Comparison of ENCODE assay signal across 14 cellular contexts in genomic region chr22:46569848-46570695, GRCh38.
"Had no signal": no experiment of that assay in that cellular context is flagged by ENCODE, and none has a peak within 500 bp of the region (broad histone marks: within the 10 kb centered on the region; RNA-seq: fewer than 3 reads in every experiment).

No MANE protein-coding gene starts in this region.

- H3K27ac Mint-ChIP-seq: activated B cell treated with CpG ODN at 0.5 μM for 24 hours; activated CD4-positive, alpha-beta T cell treated with anti-CD3 and anti-CD28 coated beads, Interleukin-2, amount 10 ng/mL, durations not matched to agents 24 days and 14 days; activated naive CD8-positive, alpha-beta T cell treated with anti-CD3 and anti-CD28 coated beads for 36 hours; effector memory CD8-positive, alpha-beta T cell; nephron progenitor cell had no signal

- H3K4me3 Mint-ChIP-seq: activated B cell treated with CpG ODN at 0.5 μM for 24 hours; activated CD4-positive, alpha-beta T cell treated with anti-CD3 and anti-CD28 coated beads, Interleukin-2, amount 10 ng/mL, durations not matched to agents 24 days and 14 days; activated naive CD8-positive, alpha-beta T cell treated with anti-CD3 and anti-CD28 coated beads for 36 hours; effector memory CD8-positive, alpha-beta T cell; nephron progenitor cell had no signal

- H3K4me1 ChIP-seq: psoas muscle had no signal

- H3K9me3 ChIP-seq: thyroid gland had no signal

- H3K36me3 ChIP-seq: cardiac muscle cell, thyroid gland had no signal

- ATAC-seq: effector memory CD8-positive, alpha-beta T cell; left cardiac atrium; psoas muscle had no signal

- H3K27me3 ChIP-seq: cardiac muscle cell, thyroid gland had no signal

- H3K27me3 Mint-ChIP-seq: activated B cell treated with CpG ODN at 0.5 μM for 24 hours; activated CD4-positive, alpha-beta T cell treated with anti-CD3 and anti-CD28 coated beads, Interleukin-2, amount 10 ng/mL, durations not matched to agents 24 days and 14 days; activated naive CD8-positive, alpha-beta T cell treated with anti-CD3 and anti-CD28 coated beads for 36 hours; effector memory CD8-positive, alpha-beta T cell had no signal

- H3K4me3 ChIP-seq: cardiac muscle cell, psoas muscle, thyroid gland had no signal

- DNase-seq: activated B cell treated with CpG ODN at 0.5 μM for 24 hours; activated CD4-positive, alpha-beta T cell treated with anti-CD3 and anti-CD28 coated beads, Interleukin-2, amount 10 ng/mL, durations not matched to agents 24 days and 14 days; activated gamma-delta T cell; activated naive CD8-positive, alpha-beta T cell treated with anti-CD3 and anti-CD28 coated beads for 36 hours; amniotic stem cell; effector memory CD8-positive, alpha-beta T cell; left cardiac atrium; nephron progenitor cell; stimulated activated CD4-positive, alpha-beta T cell treated with anti-CD3 and anti-CD28 coated beads, Interleukin-1b, Interleukin-23, amount 100 ng/mL, for 48 hours; stimulated activated CD8-positive, alpha-beta memory T cell treated with anti-CD3 and anti-CD28 coated beads, Interleukin-4, amount 100 ng/mL, for 48 hours; stimulated activated naive CD4-positive, alpha-beta T cell; thyroid gland had no signal

- H3K36me3 Mint-ChIP-seq: activated naive CD8-positive, alpha-beta T cell treated with anti-CD3 and anti-CD28 coated beads for 36 hours had no signal

- H3K27ac ChIP-seq: cardiac muscle cell, psoas muscle, thyroid gland had no signal
